Comparison of ENCODE assay signal across 28 cellular contexts in genomic region chr12:91099373-91099772, GRCh38. TPM values are rescaled to one million over a fixed set of nuclear protein-coding genes. Genes with fewer than 3 reads are reported as not detected.
DNase-seq lines count a peak whose midpoint lies in the region; ATAC-seq and TF ChIP-seq lines count a peak whose summit lies in the region.
"Had no signal": no experiment of that assay in that cellular context is flagged by ENCODE, and none has a peak within 500 bp of the region (broad histone marks: within the 10 kb centered on the region; RNA-seq: fewer than 3 reads in every experiment).

No MANE protein-coding gene starts in this region.

- in situ Hi-C loops in mammary epithelial cell (cut with MboI; ENCODE audit: low sequenced_read_pairs in 2 of 2), result no loop called here

- H3K14ac ChIP-seq in neuronal stem cell (ENCODE audit: low read length), result no peak overlapping the region

- H2AFZ ChIP-seq in ACC112 (ENCODE audit: low read length, unreplicated experiment), result peak overlapping the region; percentile 36
- H2AFZ ChIP-seq in mammary epithelial cell (ENCODE audit: low read depth, low read length), result no peak overlapping the region
- H2AFZ ChIP-seq in neuronal stem cell (ENCODE audit: low read length), result peak overlapping the region; percentile 57

- H3K79me2 ChIP-seq in ACC112 (ENCODE audit: control insufficient read depth, insufficient read depth, low read length, unreplicated experiment) (no peaks in the 10 kb centered on the region), mammary epithelial cell (ENCODE audit: insufficient read depth, low read length) (no peaks in the 10 kb centered on the region)

- intact Hi-C loops in mammary epithelial cell (cut with micrococcal nuclease), result loop anchor here (5.0 kb wide), 1 partner anchor 42 kb away; the partner anchor contains the start of gene KERA

- no peaks in the 10 kb centered on the region for H4K20me1 ChIP-seq in mammary epithelial cell (ENCODE audit: insufficient read depth, low read length)
- H4K20me1 ChIP-seq: BLaER1 had no signal

- H3K4me3 ChIP-seq in ACC112 (ENCODE audit: low read depth, low read length) (peak overlapping the region; percentile 14; the same call in 1 of the 2 replicates), mammary epithelial cell (replicated peaks in 1 of 3; ENCODE audit: insufficient read depth in 1 of 3, low read depth in 2 of 3, low read length in 3 of 3) (no peak overlapping the region), neuronal stem cell (ENCODE audit: low read length in 2 of 2) (no peak overlapping the region)
- H3K4me3 ChIP-seq: BLaER1, K562, pancreas, right atrium auricular region had no signal

- CTCF ChIA-PET in mammary epithelial cell (lab: Charles Lee; ENCODE audit: low non-redundant PET), result no interaction called here

- TF ChIP-seq CTCF in mammary epithelial cell (conservative IDR thresholded peaks at IDR 0.05 in 1 of 2, IDR thresholded peaks at IDR 0.05 in 1 of 2; ENCODE audit: extremely low read depth in 1 of 2, insufficient read depth in 1 of 2, low read depth in 1 of 2, low read length in 2 of 2), result no peak

- H3K9ac ChIP-seq in mammary epithelial cell (ENCODE audit: insufficient read depth, low read length) (no peak overlapping the region), neuronal stem cell (ENCODE audit: low read depth, low read length, poor library complexity) (no peak overlapping the region)
- H3K9ac ChIP-seq: BLaER1 had no signal

- no peaks in the 10 kb centered on the region for H3K79me1 ChIP-seq in neuronal stem cell (ENCODE audit: low read depth, low read length)

- WGBS in mammary epithelial cell (ENCODE audit: low coverage, missing lambda C conversion rate), result 50% methylated on average over 2 of the region's 2 CpGs
- no CpG with 5 or more reads among the region's 2 CpGs for WGBS in neuronal stem cell (ENCODE audit: extremely low coverage in 2 of 2, insufficient read length in 2 of 2, insufficient replicate concordance in 1 of 2), 2 donors

- no peak overlapping the region for H2BK5ac ChIP-seq in neuronal stem cell (ENCODE audit: low read length)

- peaks cover 5% of the 10 kb centered on the region; the same call in 1 of the 2 replicates for H3K36me3 ChIP-seq in ACC112 (ENCODE audit: insufficient read depth, low read length)
- H3K36me3 ChIP-seq in mammary epithelial cell (ENCODE audit: insufficient read depth, low read length), result no peaks in the 10 kb centered on the region
- H3K36me3 ChIP-seq in neuronal stem cell (replicated peaks in 1 of 2; ENCODE audit: control insufficient read depth in 2 of 2, insufficient read depth in 2 of 2, low read length in 2 of 2), result no peaks in the 10 kb centered on the region
- H3K36me3 ChIP-seq: BLaER1, pancreas, right atrium auricular region, WERI-Rb-1 had no signal

- dilution Hi-C loops in mammary epithelial cell (cut with HindIII; ENCODE audit: low sequenced_read_pairs), result no loop called here

- no peak overlapping the region for H3K23ac ChIP-seq in neuronal stem cell (ENCODE audit: low read depth, low read length, poor library complexity)

- H3K4me2 ChIP-seq in mammary epithelial cell (ENCODE audit: insufficient read depth, low read depth, low read length), result peak overlapping the region; percentile 36
- no peak overlapping the region for H3K4me2 ChIP-seq in neuronal stem cell (ENCODE audit: insufficient read depth, low read length, poor library complexity, severe bottlenecking)
- H3K4me2 ChIP-seq: BLaER1 had no signal

- no TSS peak for BruUV-seq in mammary epithelial cell (replicated peaks; lab: Mats Ljungman, UMichigan)

- no peak overlapping the region for H2BK15ac ChIP-seq in neuronal stem cell (ENCODE audit: low read length)

- no peak overlapping the region for H3K4ac ChIP-seq in neuronal stem cell (ENCODE audit: low read length)

- H2BK12ac ChIP-seq in neuronal stem cell (ENCODE audit: low read length), result no peak overlapping the region

- no peak overlapping the region for H4K91ac ChIP-seq in neuronal stem cell (ENCODE audit: low read depth, low read length, poor library complexity)

- H3K18ac ChIP-seq in neuronal stem cell (ENCODE audit: low read length), result no peak overlapping the region

- peaks cover 29% of the 10 kb centered on the region for H3K4me1 ChIP-seq in ACC112 (ENCODE audit: control insufficient read depth, insufficient read depth, low read length, unreplicated experiment)
- H3K4me1 ChIP-seq in mammary epithelial cell (ENCODE audit: insufficient read depth, low read length), result peaks cover 10% of the 10 kb centered on the region
- H3K4me1 ChIP-seq in neuronal stem cell (ENCODE audit: control insufficient read depth in 2 of 2, insufficient read depth in 1 of 2, low read depth in 1 of 2, low read length in 2 of 2), result peaks cover 0 to 8% of the 10 kb centered on the region in 2 donors
- H3K4me1 ChIP-seq: pancreas, right atrium auricular region had no signal

- no peak overlapping the region for H4K8ac ChIP-seq in neuronal stem cell (ENCODE audit: low read depth, low read length)

- no peak overlapping the region for H2BK120ac ChIP-seq in neuronal stem cell (ENCODE audit: low read depth, low read length)

- no peak overlapping the region for H2AK5ac ChIP-seq in neuronal stem cell (ENCODE audit: low read depth, low read length)

- H3K9me3 ChIP-seq in mammary epithelial cell (replicated peaks; ENCODE audit: insufficient read depth, low read length), result no peaks in the 10 kb centered on the region
- no peaks in the 10 kb centered on the region for H3K9me3 ChIP-seq in neuronal stem cell (replicated peaks in 1 of 2; ENCODE audit: control insufficient read depth in 2 of 2, insufficient read depth in 1 of 2, low read depth in 1 of 2, low read length in 2 of 2)
- H3K9me3 ChIP-seq: BLaER1, pancreas, right atrium auricular region had no signal

- DNase-seq in HT-29 (ENCODE audit: low spot score) (peak; percentile 56), mammary epithelial cell (no peak), neuronal stem cell (ENCODE audit: low spot score) (no peak), Kasumi-1 (lab: John Stamatoyannopoulos, UW) (no peak), NCI-H748 (lab: John Stamatoyannopoulos, UW; ENCODE audit: unreplicated experiment) (no peak), T-helper 9 cell (no peak)
- DNase-seq: activated CD4-positive, alpha-beta T cell treated with anti-CD3 and anti-CD28 coated beads, Interleukin-2, amount 50 U/mL, for 1 hour; activated CD8-positive, alpha-beta memory T cell treated with anti-CD3 and anti-CD28 coated beads, Interleukin-2, amount 50 U/mL, for 4 hours; activated naive CD8-positive, alpha-beta T cell treated with anti-CD3 and anti-CD28 coated beads for 36 hours; effector memory CD8-positive, alpha-beta T cell; kidney; naive thymus-derived CD4-positive, alpha-beta T cell; NCI-H1092 treated with DMSO at 0.1 percent for 48 hours; NCI-H2029; pancreas; T-helper 2 cell; WERI-Rb-1 had no signal

- H3K27ac ChIP-seq in ACC112 (ENCODE audit: low read depth, low read length) (peak overlapping the region; percentile 72), mammary epithelial cell (ENCODE audit: insufficient read depth, low read depth, low read length) (no peak overlapping the region), neuronal stem cell (replicated peaks; ENCODE audit: low read length) (no peak overlapping the region)
- H3K27ac ChIP-seq: BLaER1, pancreas, WERI-Rb-1 had no signal

- no peak for ATAC-seq in GM19351 (IDR thresholded peaks at IDR 0.05; ENCODE audit: unreplicated experiment)
- ATAC-seq: activated T-helper 17 cell treated with anti-CD3 and anti-CD28 coated beads, Interleukin-2, amount 50 U/mL, for 72 hours; effector memory CD8-positive, alpha-beta T cell; K562; naive thymus-derived CD4-positive, alpha-beta T cell; Panc1 had no signal

- H3K27me3 ChIP-seq in ACC112 (ENCODE audit: insufficient read depth, low read length) (no peaks in the 10 kb centered on the region), mammary epithelial cell (ENCODE audit: insufficient read depth, low read length) (no peaks in the 10 kb centered on the region), neuronal stem cell (ENCODE audit: control insufficient read depth in 3 of 3, insufficient read depth in 3 of 3, low read depth in 1 of 3, low read length in 3 of 3) (no peaks in the 10 kb centered on the region)
- H3K27me3 ChIP-seq: BLaER1, pancreas, right atrium auricular region had no signal

RNA-seq across cellular contexts. Expression of gene LUM, which starts 11.9 kb away (rescaled TPM):
- 0.10 and 0.63 TPM in 2 replicates for total RNA-seq in HT-29 (2014; rRNA removed; shearing (Covaris generic))
- 1 to 10 TPM in 1 of 2 donors, not detected in 1; 1.5 TPM for total RNA-seq in mammary epithelial cell
- polyA plus RNA-seq in mammary epithelial cell, result not detected
- polyA minus RNA-seq in mammary epithelial cell, result not detected
- 0.81 TPM for polyA plus RNA-seq in neuronal stem cell (2013, experiment 1 of 2)
- polyA plus RNA-seq in neuronal stem cell (2013, experiment 2 of 2), result 1.2 TPM
- total RNA-seq: activated naive CD8-positive, alpha-beta T cell treated with anti-CD3 and anti-CD28 coated beads for 36 hours; activated T-helper 17 cell treated with anti-CD3 and anti-CD28 coated beads, Interleukin-2, amount 50 U/mL, for 72 hours had no signal
- polyA plus RNA-seq: K562; naive thymus-derived CD4-positive, alpha-beta T cell had no signal

RNA-seq across cellular contexts. Expression of gene KERA, which starts 41.5 kb away (rescaled TPM):
- not detected in 2 replicates for total RNA-seq in HT-29 (2014; rRNA removed; shearing (Covaris generic))
- not detected for total RNA-seq in mammary epithelial cell
- polyA plus RNA-seq in mammary epithelial cell, result not detected
- not detected for polyA minus RNA-seq in mammary epithelial cell
- not detected for polyA plus RNA-seq in neuronal stem cell (2013, experiment 1 of 2)
- polyA plus RNA-seq in neuronal stem cell (2013, experiment 2 of 2), result not detected
- total RNA-seq: activated naive CD8-positive, alpha-beta T cell treated with anti-CD3 and anti-CD28 coated beads for 36 hours; activated T-helper 17 cell treated with anti-CD3 and anti-CD28 coated beads, Interleukin-2, amount 50 U/mL, for 72 hours; Daoy; H4; K562; kidney; naive thymus-derived CD4-positive, alpha-beta T cell; pancreas; right atrium auricular region; SK-MEL-5; ureter had no signal
- polyA plus RNA-seq: K562; naive thymus-derived CD4-positive, alpha-beta T cell; pancreas had no signal
